21 cellular contexts compared by ENCODE assay signal in the genomic region with DNA sequence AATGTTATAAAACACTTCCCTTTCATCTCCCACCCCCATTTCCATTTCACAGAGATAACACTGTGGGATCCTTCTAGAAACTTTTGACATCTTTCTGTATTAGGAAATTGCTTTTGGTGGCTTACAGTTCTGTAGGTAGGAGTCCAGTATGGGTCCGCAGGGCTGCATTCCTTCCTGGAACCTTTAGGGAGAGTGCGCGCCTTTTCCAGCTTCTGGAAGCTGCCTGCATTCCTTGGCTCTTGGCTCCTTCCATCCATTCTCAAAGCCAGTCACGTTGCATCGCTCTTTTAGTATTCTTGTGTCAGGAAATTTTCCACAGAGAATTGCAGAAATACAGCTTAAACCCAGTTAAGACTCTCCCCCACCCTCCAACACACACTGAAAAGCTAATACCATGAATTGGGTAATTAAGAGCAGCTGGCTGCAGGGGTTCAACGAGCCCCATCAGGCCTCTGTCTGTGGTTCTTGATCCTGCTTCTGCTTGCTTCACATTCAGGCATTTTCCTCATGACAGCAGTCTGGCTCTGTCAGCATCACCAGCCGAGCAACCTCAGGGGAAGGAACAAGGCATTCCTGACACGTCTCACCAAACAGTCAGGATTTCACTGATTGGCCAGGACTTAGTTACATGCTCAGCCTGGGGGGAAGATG. TPM values are rescaled to one million over a fixed set of nuclear protein-coding genes. Genes with fewer than 3 reads are reported as not detected.
DNase-seq lines count a peak whose midpoint lies in the region; ATAC-seq and TF ChIP-seq lines count a peak whose summit lies in the region.
"Had no signal": no experiment of that assay in that cellular context is flagged by ENCODE, and none has a peak within 500 bp of the region (broad histone marks: within the 10 kb centered on the region; RNA-seq: fewer than 3 reads in every experiment).

No MANE protein-coding gene starts in this region.

- H3K4me1 Mint-ChIP-seq in nephron progenitor cell: peaks cover 70% of the 10 kb centered on the region

- H3K36me3 ChIP-seq in adipocyte (ENCODE audit: control insufficient read depth, insufficient read depth, low read length, severe bottlenecking) (peaks cover 86% of the 10 kb centered on the region), fibroblast of lung (ENCODE audit: control insufficient read depth, insufficient read depth, low read length) (peaks cover 13% of the 10 kb centered on the region)
- H3K36me3 ChIP-seq: neutrophil had no signal

- H3K9me3 ChIP-seq in adipocyte (ENCODE audit: control insufficient read depth, low read length) (no peaks in the 10 kb centered on the region), fibroblast of lung (ENCODE audit: control insufficient read depth, insufficient read depth, low read depth, low read length) (no peaks in the 10 kb centered on the region)
- H3K9me3 ChIP-seq: gastrocnemius medialis, neutrophil had no signal

- peaks cover 54% of the 10 kb centered on the region for H3K79me2 ChIP-seq in fibroblast of lung (ENCODE audit: control insufficient read depth, insufficient read depth, low read length)

- no peak for TF ChIP-seq CTCF in fibroblast of lung (conservative IDR thresholded peaks at IDR 0.05 in 1 of 2, IDR thresholded peaks at IDR 0.05 in 1 of 2; ENCODE audit: low read depth in 1 of 2, low read length in 2 of 2)
- TF ChIP-seq CTCF in nephron progenitor cell (IDR thresholded peaks at IDR 0.05): no peak

- H3K27ac Mint-ChIP-seq in nephron progenitor cell: peak overlapping the region; percentile 28
- H3K27ac Mint-ChIP-seq: activated naive CD4-positive, alpha-beta T cell treated with anti-CD3 and anti-CD28 coated beads, Interleukin-2, amount 10 ng/mL, durations not matched to agents 7 days and 5 days had no signal

- H2AFZ ChIP-seq in fibroblast of lung (ENCODE audit: low read length): no peak overlapping the region

- no peaks in the 10 kb centered on the region for H4K20me1 ChIP-seq in fibroblast of lung (ENCODE audit: control insufficient read depth, extremely low read depth, insufficient read depth, low read length)

- no peak overlapping the region for H3K4me3 Mint-ChIP-seq in nephron progenitor cell
- H3K4me3 Mint-ChIP-seq: activated naive CD4-positive, alpha-beta T cell treated with anti-CD3 and anti-CD28 coated beads, Interleukin-2, amount 10 ng/mL, durations not matched to agents 7 days and 5 days had no signal

- ATAC-seq in HG03196 (IDR thresholded peaks at IDR 0.05; ENCODE audit: unreplicated experiment): no peak
- ATAC-seq: activated CD4-positive, CD25-positive, alpha-beta regulatory T cell treated with anti-CD3 and anti-CD28 coated beads, Interleukin-2, amount 50 U/mL, for 24 hours; gastrocnemius medialis; sciatic nerve had no signal

- H3K9ac ChIP-seq in adipocyte (ENCODE audit: low read length) (peak overlapping the region; percentile 30), fibroblast of lung (ENCODE audit: insufficient read depth, low read length) (no peak overlapping the region)

- no peak overlapping the region for H3K4me3 ChIP-seq in adipocyte (ENCODE audit: low read length)
- no peak overlapping the region for H3K4me3 ChIP-seq in fibroblast of lung (replicated peaks in 1 of 4; ENCODE audit: control extremely low read depth in 1 of 4, insufficient read depth in 1 of 4, low read depth in 3 of 4, low read length in 4 of 4)
- H3K4me3 ChIP-seq: gastrocnemius medialis had no signal

- no peaks in the 10 kb centered on the region for H3K27me3 ChIP-seq in adipocyte (replicated peaks; ENCODE audit: control insufficient read depth, insufficient read depth, low read length)
- H3K27me3 ChIP-seq in fibroblast of lung (ENCODE audit: control insufficient read depth, insufficient read depth, low read length): no peaks in the 10 kb centered on the region
- H3K27me3 ChIP-seq: gastrocnemius medialis, neutrophil had no signal

- peaks cover 77% of the 10 kb centered on the region for H3K36me3 Mint-ChIP-seq in nephron progenitor cell (ENCODE audit: low read depth)

- H3K4me1 ChIP-seq in adipocyte (ENCODE audit: control insufficient read depth, insufficient read depth, low read length): peaks cover 35% of the 10 kb centered on the region
- peaks cover 19% of the 10 kb centered on the region for H3K4me1 ChIP-seq in fibroblast of lung (ENCODE audit: control insufficient read depth, extremely low read depth, insufficient read depth, low read length)

- no peaks in the 10 kb centered on the region for H3K27me3 Mint-ChIP-seq in nephron progenitor cell (ENCODE audit: low read depth, poor library complexity)

- peaks cover 9% of the 10 kb centered on the region for H3K9me3 Mint-ChIP-seq in nephron progenitor cell
- H3K9me3 Mint-ChIP-seq: activated naive CD4-positive, alpha-beta T cell treated with anti-CD3 and anti-CD28 coated beads, Interleukin-2, amount 10 ng/mL, durations not matched to agents 7 days and 5 days had no signal

- peak; percentile 62 for DNase-seq in EL
- peak; percentile 78 for DNase-seq in adipocyte (ENCODE audit: low read depth)
- peak; percentile 74 to 75 for DNase-seq in fibroblast of lung (ENCODE audit: low read depth in 2 of 2)
- no peak for DNase-seq in nephron progenitor cell
- DNase-seq in MV-4-11 (lab: John Stamatoyannopoulos, UW): no peak
- DNase-seq in NCI-H446 treated with DMSO at 0.1 percent for 48 hours (lab: John Stamatoyannopoulos, UW): no peak
- DNase-seq in stimulated activated CD8-positive, alpha-beta memory T cell treated with anti-CD3 and anti-CD28 coated beads, Interleukin-4, amount 100 ng/mL, for 48 hours: no peak
- DNase-seq: activated naive CD4-positive, alpha-beta T cell treated with anti-CD3 and anti-CD28 coated beads, Interleukin-2, amount 10 ng/mL, durations not matched to agents 7 days and 5 days; effector memory CD4-positive, alpha-beta T cell; gastrocnemius medialis; GDM1; Karpas-422; mammary epithelial cell; NCI-H1417 treated with DMSO at 0.1 percent for 48 hours; NCI-H2227 treated with DMSO at 0.1 percent for 48 hours; stimulated activated CD4-positive, alpha-beta T cell treated with anti-CD3 and anti-CD28 coated beads, Interleukin-2, amount 100 ng/mL, for 48 hours; T-helper 2 cell had no signal

- H3K4me2 ChIP-seq in fibroblast of lung (ENCODE audit: extremely low read depth, insufficient read depth, low read length): no peak overlapping the region

- H3K27ac ChIP-seq in fibroblast of lung (ENCODE audit: insufficient read depth, low read length): peak overlapping the region; percentile 73
- H3K27ac ChIP-seq: gastrocnemius medialis, neutrophil had no signal

RNA-seq across cellular contexts. Expression of gene SEPTIN11, which starts 48.8 kb away (rescaled TPM):
- 293 and 688 TPM in 2 replicates for total RNA-seq in fibroblast of lung
- polyA plus RNA-seq in fibroblast of lung: 521 and 1,286 TPM in 2 replicates
- 255 and 662 TPM in 2 replicates for polyA plus RNA-seq in fibroblast of lung (2012)
- 89.2 and 208 TPM in 2 replicates for polyA minus RNA-seq in fibroblast of lung (ENCODE audit: low replicate concordance)

Comparison
In these comparisons a context has a peak if more than half of its experiments do, and no peak if none do; other contexts are left out.
1. DNase-seq: peak in EL (single experiment), adipocyte (single experiment) and fibroblast of lung (2 of 2); none in nephron progenitor cell (single experiment), MV-4-11 (single experiment), NCI-H446 treated with DMSO at 0.1 percent for 48 hours (single experiment) and stimulated activated CD8-positive, alpha-beta memory T cell treated with anti-CD3 and anti-CD28 coated beads, Interleukin-4, amount 100 ng/mL, for 48 hours (single experiment).